ENCODE assay signal across 8 cellular contexts in the genomic region with DNA sequence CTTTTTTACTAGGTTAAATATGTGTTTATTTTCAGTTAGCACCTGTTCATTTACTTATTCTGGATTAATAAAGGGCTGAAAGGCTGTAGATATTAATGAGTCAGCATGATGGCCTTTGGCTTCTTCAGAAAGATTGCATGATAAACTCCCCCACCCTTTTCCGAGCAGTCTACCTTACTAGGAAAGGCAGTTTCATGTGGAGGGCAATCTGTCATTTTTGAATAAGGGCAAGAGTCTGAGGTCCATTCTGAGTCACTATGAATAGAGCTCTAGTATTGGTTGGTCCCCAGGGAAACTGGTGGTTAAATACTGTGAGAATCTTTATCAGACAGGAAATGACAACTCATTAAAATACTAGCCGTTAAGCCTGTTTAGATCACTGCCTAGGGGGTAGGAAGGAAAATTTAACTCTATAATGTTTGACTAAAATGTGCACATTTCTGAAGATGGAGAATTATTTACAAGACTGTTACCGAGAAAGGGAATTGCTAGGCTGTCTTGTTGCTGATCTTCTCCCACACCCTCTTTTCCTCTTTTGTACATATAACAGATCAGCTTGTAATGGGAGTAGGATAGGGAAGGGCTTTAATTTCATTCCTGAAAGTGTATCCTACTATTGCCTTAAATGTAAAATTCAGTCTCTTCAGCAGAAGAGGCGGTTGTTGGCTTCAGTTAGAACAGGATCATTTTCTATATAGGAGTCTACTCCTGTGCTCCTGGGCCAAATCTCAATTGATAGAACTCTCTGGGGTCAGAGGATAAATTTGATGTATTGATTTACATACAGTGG.
DNase-seq lines count a peak whose midpoint lies in the region; ATAC-seq and TF ChIP-seq lines count a peak whose summit lies in the region.

No MANE protein-coding gene starts in this region.

- H3K27me3 ChIP-seq in Peyer's patch (no peaks in the 10 kb centered on the region), H7 (ENCODE audit: control insufficient read depth, insufficient read depth, low read length) (no peaks in the 10 kb centered on the region)

- WGBS in mesodermal cell (ENCODE audit: insufficient coverage in 2 of 2), 2 experiments: 100% methylated on average over 1 of the region's 4 CpGs; no CpG with 5 or more reads in 1 of the 2 experiments

- ATAC-seq in GM21723 (IDR thresholded peaks at IDR 0.05; ENCODE audit: unreplicated experiment): peak; percentile 66

- DNase-seq in activated CD4-positive, alpha-beta T cell treated with anti-CD3 and anti-CD28 coated beads for 4 hours: peak; percentile 64 to 69
- DNase-seq in activated CD4-positive, alpha-beta T cell treated with anti-CD3 and anti-CD28 coated beads for 1 hour: no peak
- peak in 1 of 3 donors; percentile 66 for DNase-seq in Peyer's patch
- DNase-seq in cerebellum (ENCODE audit: low spot score): peak; percentile 21
- DNase-seq in H7: no peak

- peaks cover 2% of the 10 kb centered on the region for H3K36me3 Mint-ChIP-seq in IgD-negative memory B cell

- H3K4me1 Mint-ChIP-seq in IgD-negative memory B cell: peaks cover 49 to 53% (median 52%) of the 10 kb centered on the region in 3 donors

- H3K27ac ChIP-seq in Peyer's patch (peak overlapping the region; percentile 68 to 92 (median 81)), mesodermal cell (ENCODE audit: low read depth, low read length, severe bottlenecking) (peak overlapping the region; percentile 75)

- H3K9me3 Mint-ChIP-seq in IgD-negative memory B cell: no peaks in the 10 kb centered on the region

- TF ChIP-seq CTCF in Peyer's patch (IDR thresholded peaks at IDR 0.05): no peak

- peaks cover 0 to 48% (median 24%) of the 10 kb centered on the region in 4 donors for H3K4me1 ChIP-seq in Peyer's patch
- H3K4me1 ChIP-seq in mesodermal cell (ENCODE audit: control insufficient read depth, insufficient read depth, low read length, poor library complexity, severe bottlenecking): peaks cover 49% of the 10 kb centered on the region

- no peaks in the 10 kb centered on the region for H3K36me3 ChIP-seq in Peyer's patch
- H3K36me3 ChIP-seq in mesodermal cell (ENCODE audit: control insufficient read depth, insufficient read depth, low read length): no peaks in the 10 kb centered on the region
- H3K36me3 ChIP-seq in H7 (replicated peaks; ENCODE audit: control insufficient read depth, insufficient read depth, low read length): no peaks in the 10 kb centered on the region

- H3K4me3 ChIP-seq in Peyer's patch (peak overlapping the region in 3 of 4 donors; percentile 10 to 40 (median 37)), mesodermal cell (ENCODE audit: extremely low read depth, insufficient read depth, low read length, poor library complexity, severe bottlenecking) (no peak overlapping the region), H7 (ENCODE audit: insufficient read depth, low read depth, low read length) (no peak overlapping the region)

- peak overlapping the region in 2 of 3 donors; percentile 5 to 27 for H3K27ac Mint-ChIP-seq in IgD-negative memory B cell

- peak; percentile 48 to 88 for TF ChIP-seq POLR2A in Peyer's patch (IDR thresholded peaks at IDR 0.05)

- H3K27me3 Mint-ChIP-seq in IgD-negative memory B cell: no peaks in the 10 kb centered on the region

- peak overlapping the region; percentile 8 to 92 (median 32) for H3K4me3 Mint-ChIP-seq in IgD-negative memory B cell

- H3K9me3 ChIP-seq in Peyer's patch (no peaks in the 10 kb centered on the region), mesodermal cell (ENCODE audit: control insufficient read depth, low read length) (no peaks in the 10 kb centered on the region)

Comparison
In these comparisons a context has a peak if more than half of its experiments do, and no peak if none do; other contexts are left out.
1. DNase-seq: peak in activated CD4-positive, alpha-beta T cell treated with anti-CD3 and anti-CD28 coated beads for 4 hours (2 of 2) and cerebellum (single experiment); none in activated CD4-positive, alpha-beta T cell treated with anti-CD3 and anti-CD28 coated beads for 1 hour (single experiment) and H7 (single experiment).
2. H3K4me3 ChIP-seq: peak in Peyer's patch (3 of 4); none in mesodermal cell (single experiment) and H7 (single experiment).